ENCODE assay signal across 9 cellular contexts in the genomic region with DNA sequence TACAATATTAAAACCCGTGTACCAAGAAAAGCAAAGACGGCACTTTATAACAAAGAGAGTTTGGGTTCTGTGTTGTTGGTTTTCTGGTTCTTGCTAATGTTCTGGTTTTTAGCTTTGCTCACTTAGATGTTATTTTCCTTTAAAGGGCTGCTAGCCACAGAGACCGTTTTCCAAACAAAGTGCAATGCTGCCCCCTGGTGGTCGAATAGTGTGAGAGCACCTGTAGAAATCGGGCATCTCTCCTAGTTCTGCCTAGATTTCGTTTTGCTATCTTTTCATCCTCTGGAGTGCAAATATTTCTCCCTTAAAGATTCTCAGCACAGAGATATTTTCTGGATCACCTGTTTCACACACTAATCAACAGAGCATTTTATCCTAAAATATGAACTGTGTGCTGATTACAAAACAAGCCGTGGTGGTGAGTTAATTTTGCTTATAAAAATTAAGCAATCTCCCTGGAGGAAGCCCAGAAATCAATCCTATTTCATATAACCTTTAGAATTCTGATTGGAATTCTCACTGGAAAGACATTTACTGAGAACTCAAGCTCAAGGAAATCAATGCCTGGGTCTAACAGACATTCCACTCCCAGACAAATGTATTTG.
DNase-seq lines count a peak whose midpoint lies in the region; ATAC-seq, FAIRE-seq and TF ChIP-seq lines count a peak whose summit lies in the region.
"Had no signal": no experiment of that assay in that cellular context is flagged by ENCODE, and none has a peak within 500 bp of the region (broad histone marks: within the 10 kb centered on the region; RNA-seq: fewer than 3 reads in every experiment).

No MANE protein-coding gene starts in this region.

- POLR2A ChIA-PET in CD8-positive, alpha-beta memory T cell (lab: Charles Lee) = no interaction called here

- H3K36me3 Mint-ChIP-seq in CD8-positive, alpha-beta memory T cell = no peaks in the 10 kb centered on the region
- H3K36me3 Mint-ChIP-seq: activated naive CD8-positive, alpha-beta T cell had no signal

- H3K27me3 Mint-ChIP-seq in CD8-positive, alpha-beta memory T cell = peaks cover 7 to 20% of the 10 kb centered on the region in 2 donors

- no peaks in the 10 kb centered on the region for H3K9me3 Mint-ChIP-seq in CD8-positive, alpha-beta memory T cell

- intact Hi-C loops in mucosa of descending colon (cut with DNase I, micrococcal nuclease) = loop anchor here in 1 of 2 donors (10.0 kb wide), 1 partner anchor 586 kb away; no protein-coding TSS in a partner anchor

- no peak overlapping the region for H3K27ac ChIP-seq in CD8-positive, alpha-beta memory T cell (ENCODE audit: low read depth, low read length)
- no peak overlapping the region for H3K27ac ChIP-seq in HL-60 (replicated peaks)

- peak; percentile 13 to 70 (median 52) for DNase-seq in CD8-positive, alpha-beta memory T cell
- DNase-seq in HL-60 (ENCODE audit: low read depth in 1 of 2, low spot score in 1 of 2) (peak; percentile 20 to 75), NOMO-1 (lab: John Stamatoyannopoulos, UW; ENCODE audit: unreplicated experiment in 2 of 2) (peak; percentile 4 to 48), mucosa of descending colon (peak in 2 of 3 donors; percentile 69 to 85)
- DNase-seq in activated CD8-positive, alpha-beta memory T cell treated with anti-CD3 and anti-CD28 coated beads for 48 hours (ENCODE audit: low read depth in 2 of 3, low spot score in 2 of 3) = peak; percentile 14 to 81 (median 44)
- DNase-seq in stimulated activated CD8-positive, alpha-beta memory T cell treated with anti-CD3 and anti-CD28 coated beads, Interleukin-4, amount 100 ng/mL, for 4 hours (ENCODE audit: low read depth in 2 of 2, low spot score in 1 of 2) = peak; percentile 8 to 54

- peak; percentile 87 for FAIRE-seq in endometrium (lab: Jason Lieb, UNC)

- no peaks in the 10 kb centered on the region for H3K27me3 ChIP-seq in CD8-positive, alpha-beta memory T cell (ENCODE audit: insufficient read depth, low read length, poor library complexity, severe bottlenecking)
- H3K27me3 ChIP-seq in HL-60 (ENCODE audit: insufficient read depth, poor library complexity, severe bottlenecking) = peaks cover 2% of the 10 kb centered on the region

- no peak overlapping the region for H3K4me3 Mint-ChIP-seq in CD8-positive, alpha-beta memory T cell
- H3K4me3 Mint-ChIP-seq: activated naive CD8-positive, alpha-beta T cell had no signal

- ATAC-seq in GM19463 (IDR thresholded peaks at IDR 0.05; ENCODE audit: unreplicated experiment) = peak; percentile 64
- peak; percentile 82 for ATAC-seq in mucosa of descending colon

- CTCF ChIA-PET in CD8-positive, alpha-beta memory T cell (lab: Charles Lee) = interaction anchor here (1.7 kb wide), 1 partner anchor 17 kb away, joined by 4 read pairs; no protein-coding TSS in a partner anchor

- H3K4me1 Mint-ChIP-seq in CD8-positive, alpha-beta memory T cell = no peaks in the 10 kb centered on the region

- H3K9me3 ChIP-seq in CD8-positive, alpha-beta memory T cell (ENCODE audit: low read length) = no peaks in the 10 kb centered on the region
- H3K9me3 ChIP-seq in mucosa of descending colon = peaks cover 3% of the 10 kb centered on the region

- TF ChIP-seq CTCF in HL-60 (IDR thresholded peaks at IDR 0.05; ENCODE audit: insufficient read depth, low read length) (peak; percentile 63), mucosa of descending colon (IDR thresholded peaks at IDR 0.05) (peak; percentile 85)

- H3K36me3 ChIP-seq in CD8-positive, alpha-beta memory T cell (ENCODE audit: insufficient read depth, low read length) = no peaks in the 10 kb centered on the region
- H3K36me3 ChIP-seq in mucosa of descending colon (ENCODE audit: low read depth) = no peaks in the 10 kb centered on the region

- peak overlapping the region in 1 of 8 donors; percentile 7 for H3K27ac Mint-ChIP-seq in CD8-positive, alpha-beta memory T cell
- H3K27ac Mint-ChIP-seq: activated naive CD8-positive, alpha-beta T cell had no signal

- no peaks in the 10 kb centered on the region for H3K4me1 ChIP-seq in CD8-positive, alpha-beta memory T cell (ENCODE audit: insufficient read depth, low read length)
- H3K4me1 ChIP-seq in mucosa of descending colon (ENCODE audit: low read depth) = no peaks in the 10 kb centered on the region

- H3K4me3 ChIP-seq in CD8-positive, alpha-beta memory T cell (ENCODE audit: low read length) = no peak overlapping the region
- H3K4me3 ChIP-seq in HL-60 (replicated peaks; ENCODE audit: insufficient read depth, low read length) = no peak overlapping the region
- H3K4me3 ChIP-seq in mucosa of descending colon = no peak overlapping the region

Comparison
In these comparisons a context has a peak if more than half of its experiments do, and no peak if none do; other contexts are left out.
1. DNase-seq: peak in every context shown above with its lines; median percentile 77 in mucosa of descending colon; 52 in CD8-positive, alpha-beta memory T cell; 48 in HL-60; 44 in activated CD8-positive, alpha-beta memory T cell treated with anti-CD3 and anti-CD28 coated beads for 48 hours; 31 in stimulated activated CD8-positive, alpha-beta memory T cell treated with anti-CD3 and anti-CD28 coated beads, Interleukin-4, amount 100 ng/mL, for 4 hours; 26 in NOMO-1.